In genomic region chr1:25080294-25081209, GRCh38 we compare ENCODE assay signal across 12 cellular contexts.
DNase-seq lines count a peak whose midpoint lies in the region; ATAC-seq, FAIRE-seq and TF ChIP-seq lines count a peak whose summit lies in the region.
"Had no signal": no experiment of that assay in that cellular context is flagged by ENCODE, and none has a peak within 500 bp of the region (broad histone marks: within the 10 kb centered on the region; RNA-seq: fewer than 3 reads in every experiment).

No MANE protein-coding gene starts in this region.

- peaks cover 6% of the 10 kb centered on the region for H3K4me1 Mint-ChIP-seq in stimulated activated naive CD8-positive, alpha-beta T cell treated with anti-CD3 and anti-CD28 coated beads, Interleukin-15, amount 100 ng/mL, for 72 hours
- no peaks in the 10 kb centered on the region for H3K4me1 Mint-ChIP-seq in activated T-helper 2 cell treated with anti-CD3 and anti-CD28 coated beads, Interferon-gamma antibody, Interleukin-2, Interleukin-4, amounts not matched to agents 10 μg/mL and 5 μg/mL and 100 μg/mL, durations not matched to agents 14 hours and 24 hours and 36 hours (ENCODE audit: low read depth)

- no peaks in the 10 kb centered on the region for H4K20me1 ChIP-seq in OCI-LY7 (ENCODE audit: insufficient read depth, low read length)

- 0 out of 2 replicates have a peak, but pooled peaks cover 5% of the 10 kb centered on the region for H3K9me3 ChIP-seq in OCI-LY7 (ENCODE audit: low read length)

- H3K4me1 ChIP-seq in OCI-LY7 (ENCODE audit: insufficient read depth, low read length, poor library complexity, severe bottlenecking) = peaks cover 10% of the 10 kb centered on the region

- peaks cover 4 to 16% of the 10 kb centered on the region in 2 donors for H3K9me3 Mint-ChIP-seq in stimulated activated naive CD8-positive, alpha-beta T cell treated with anti-CD3 and anti-CD28 coated beads, Interleukin-15, amount 100 ng/mL, for 72 hours
- H3K9me3 Mint-ChIP-seq in activated T-helper 2 cell treated with anti-CD3 and anti-CD28 coated beads, Interferon-gamma antibody, Interleukin-2, Interleukin-4, amounts not matched to agents 10 μg/mL and 5 μg/mL and 100 μg/mL, durations not matched to agents 14 hours and 24 hours and 36 hours = peaks cover 12% of the 10 kb centered on the region

- TF ChIP-seq POLR2A in GM12892 (IDR thresholded peaks at IDR 0.05; ENCODE audit: low read depth, low read length) = no peak

- H2AFZ ChIP-seq in OCI-LY7 (ENCODE audit: low read length) = peak overlapping the region; percentile 89

- no peaks in the 10 kb centered on the region for H3K36me3 ChIP-seq in OCI-LY7 (ENCODE audit: insufficient read depth, low read length)

- POLR2A ChIA-PET in OCI-LY7 (lab: Charles Lee) = interaction anchor here (0.7 to 1.1 kb wide), 2 partner anchors 12 to 66 kb away, joined by 3 to 5 read pairs; no protein-coding TSS in a partner anchor

- H3K27ac ChIP-seq in OCI-LY7 (ENCODE audit: low read depth, low read length, poor library complexity, severe bottlenecking) = no peak overlapping the region

- CTCF ChIA-PET in OCI-LY7 (lab: Charles Lee; ENCODE audit: unreplicated experiment) = interaction anchor here (0.6 to 0.7 kb wide), 2 partner anchors 9 to 56 kb away, joined by 3 read pairs; no protein-coding TSS in a partner anchor

- H3K36me3 Mint-ChIP-seq in activated T-helper 2 cell treated with anti-CD3 and anti-CD28 coated beads, Interferon-gamma antibody, Interleukin-2, Interleukin-4, amounts not matched to agents 10 μg/mL and 5 μg/mL and 100 μg/mL, durations not matched to agents 14 hours and 24 hours and 36 hours (ENCODE audit: low read depth) = no peaks in the 10 kb centered on the region

- no peak for TF ChIP-seq CTCF in OCI-LY7 (conservative IDR thresholded peaks at IDR 0.05; ENCODE audit: low read length)

- H3K4me3 Mint-ChIP-seq in stimulated activated naive CD8-positive, alpha-beta T cell treated with anti-CD3 and anti-CD28 coated beads, Interleukin-15, amount 100 ng/mL, for 72 hours = no peak overlapping the region
- H3K4me3 Mint-ChIP-seq in activated T-helper 2 cell treated with anti-CD3 and anti-CD28 coated beads, Interferon-gamma antibody, Interleukin-2, Interleukin-4, amounts not matched to agents 10 μg/mL and 5 μg/mL and 100 μg/mL, durations not matched to agents 14 hours and 24 hours and 36 hours (ENCODE audit: low read depth) = no peak overlapping the region

- no peak overlapping the region for H3K27ac Mint-ChIP-seq in stimulated activated naive CD8-positive, alpha-beta T cell treated with anti-CD3 and anti-CD28 coated beads, Interleukin-15, amount 100 ng/mL, for 72 hours
- H3K27ac Mint-ChIP-seq in activated T-helper 2 cell treated with anti-CD3 and anti-CD28 coated beads, Interferon-gamma antibody, Interleukin-2, Interleukin-4, amounts not matched to agents 10 μg/mL and 5 μg/mL and 100 μg/mL, durations not matched to agents 14 hours and 24 hours and 36 hours = no peak overlapping the region

- no peaks in the 10 kb centered on the region for H3K79me2 ChIP-seq in OCI-LY7 (ENCODE audit: insufficient read depth, low read depth, low read length)

- H3K27me3 Mint-ChIP-seq in stimulated activated naive CD8-positive, alpha-beta T cell treated with anti-CD3 and anti-CD28 coated beads, Interleukin-15, amount 100 ng/mL, for 72 hours = no peaks in the 10 kb centered on the region
- H3K27me3 Mint-ChIP-seq in activated T-helper 2 cell treated with anti-CD3 and anti-CD28 coated beads, Interferon-gamma antibody, Interleukin-2, Interleukin-4, amounts not matched to agents 10 μg/mL and 5 μg/mL and 100 μg/mL, durations not matched to agents 14 hours and 24 hours and 36 hours (ENCODE audit: low read depth) = peaks cover 20% of the 10 kb centered on the region

- no peak for DNase-seq in stimulated activated naive CD8-positive, alpha-beta T cell treated with anti-CD3 and anti-CD28 coated beads, Interleukin-15, amount 100 ng/mL, for 72 hours
- no peak for DNase-seq in stimulated activated naive CD8-positive, alpha-beta T cell treated with anti-CD3 and anti-CD28 coated beads, Interleukin-15, Interleukin-2, amounts not matched to agents 100 U/mL and 50 U/mL, for 24 hours
- DNase-seq in OCI-LY7 (ENCODE audit: low spot score) (peak; percentile 33), fibroblast of peridontal ligament (ENCODE audit: extremely low read depth) (peak; percentile 18), GM12892 (ENCODE audit: insufficient read length) (no peak), GM19240 (ENCODE audit: insufficient read length, low spot score) (no peak)
- DNase-seq in activated T-helper 2 cell treated with anti-CD3 and anti-CD28 coated beads, Interferon-gamma antibody, Interleukin-2, Interleukin-4, amounts not matched to agents 10 μg/mL and 5 μg/mL and 100 μg/mL, durations not matched to agents 14 hours and 24 hours and 36 hours (ENCODE audit: low spot score) = no peak
- DNase-seq: H7, NCI-H82, T1000 had no signal

- BruUV-seq in OCI-LY7 (replicated peaks; lab: Mats Ljungman, UMichigan) = no TSS peak

- H3K4me2 ChIP-seq in OCI-LY7 (ENCODE audit: low read length) = no peak overlapping the region

- intact Hi-C loops in OCI-LY7 (cut with micrococcal nuclease; ENCODE audit: unreplicated experiment) = no loop called here
- intact Hi-C loops in activated T-helper 2 cell treated with anti-CD3 and anti-CD28 coated beads, Interferon-gamma antibody, Interleukin-2, Interleukin-4, amounts not matched to agents 10 μg/mL and 5 μg/mL and 100 μg/mL, durations not matched to agents 14 hours and 24 hours and 36 hours (cut with micrococcal nuclease) = no loop called here

- H3K9me2 ChIP-seq in OCI-LY7 (ENCODE audit: insufficient read depth, low read length) = no peaks in the 10 kb centered on the region

- FAIRE-seq in GM12892 (lab: Jason Lieb, UNC) = no peak
- FAIRE-seq: endometrium had no signal

- ATAC-seq in stimulated activated naive CD8-positive, alpha-beta T cell treated with anti-CD3 and anti-CD28 coated beads, Interleukin-15, amount 100 ng/mL, for 72 hours = peak; percentile 39
- ATAC-seq in stimulated activated naive CD8-positive, alpha-beta T cell treated with anti-CD3 and anti-CD28 coated beads, Interleukin-15, Interleukin-2, amounts not matched to agents 100 U/mL and 50 U/mL, for 24 hours = no peak
- no peak for ATAC-seq in HG03196 (IDR thresholded peaks at IDR 0.05; ENCODE audit: unreplicated experiment)

- H3K4me3 ChIP-seq in OCI-LY7 (ENCODE audit: low read depth, low read length, poor library complexity, severe bottlenecking) = no peak overlapping the region

Comparison
In these comparisons a context has a peak if more than half of its experiments do, and no peak if none do; other contexts are left out.
1. DNase-seq: peak in OCI-LY7 (single experiment) and fibroblast of peridontal ligament (single experiment); none in stimulated activated naive CD8-positive, alpha-beta T cell treated with anti-CD3 and anti-CD28 coated beads, Interleukin-15, amount 100 ng/mL, for 72 hours (0 of 2), stimulated activated naive CD8-positive, alpha-beta T cell treated with anti-CD3 and anti-CD28 coated beads, Interleukin-15, Interleukin-2, amounts not matched to agents 100 U/mL and 50 U/mL, for 24 hours (single experiment), activated T-helper 2 cell treated with anti-CD3 and anti-CD28 coated beads, Interferon-gamma antibody, Interleukin-2, Interleukin-4, amounts not matched to agents 10 μg/mL and 5 μg/mL and 100 μg/mL, durations not matched to agents 14 hours and 24 hours and 36 hours (single experiment), GM12892 (single experiment) and GM19240 (single experiment).